In the genomic region with DNA sequence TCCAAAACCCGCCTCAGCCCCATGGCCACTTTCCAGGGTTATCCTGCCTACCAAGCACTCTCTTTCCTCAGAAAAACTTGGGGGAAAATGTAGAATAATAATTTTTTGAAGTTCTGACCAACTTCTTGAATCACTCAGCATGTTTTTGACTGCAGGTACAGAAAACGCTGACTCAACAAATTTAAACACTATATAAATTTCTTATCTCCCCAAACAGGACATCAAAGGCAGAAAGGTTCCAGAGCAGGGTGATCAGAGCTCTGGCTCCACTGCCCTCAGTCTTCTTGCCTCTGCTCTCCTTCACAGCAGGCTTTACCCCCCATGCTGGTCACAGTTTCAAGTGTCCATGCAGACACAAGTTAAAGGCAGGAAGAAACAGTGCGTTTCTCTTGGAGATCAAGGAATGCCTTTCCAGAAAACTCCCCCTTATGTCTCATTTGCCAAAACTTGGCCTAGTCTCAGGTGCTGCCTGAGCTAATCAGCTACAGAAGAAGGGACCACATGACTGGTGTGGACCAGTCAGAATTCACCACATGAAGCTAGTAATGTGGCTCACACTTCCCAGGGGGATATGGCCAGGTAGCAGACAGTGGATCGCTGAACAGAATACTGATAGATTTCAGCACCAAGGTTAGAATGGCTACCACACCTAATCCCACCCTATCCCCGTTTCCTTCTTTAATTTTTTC, we compare ENCODE assay signal across 34 cellular contexts. TPM values are rescaled to one million over a fixed set of nuclear protein-coding genes. Genes with fewer than 3 reads are reported as not detected.
DNase-seq lines count a peak whose midpoint lies in the region; ATAC-seq and TF ChIP-seq lines count a peak whose summit lies in the region.
"Had no signal": no experiment of that assay in that cellular context is flagged by ENCODE, and none has a peak within 500 bp of the region (broad histone marks: within the 10 kb centered on the region; RNA-seq: fewer than 3 reads in every experiment).

No MANE protein-coding gene starts in this region.

- TF ChIP-seq CTCF in Loucy (conservative IDR thresholded peaks at IDR 0.05; ENCODE audit: low read length) (no peak), progenitor cell of endocrine pancreas (IDR thresholded peaks at IDR 0.05; ENCODE audit: unreplicated experiment) (no peak), heart left ventricle (IDR thresholded peaks at IDR 0.05) (no peak)

- H3K27me3 ChIP-seq in Loucy (ENCODE audit: insufficient read depth, low read length, poor library complexity, severe bottlenecking) = no peaks in the 10 kb centered on the region
- no peaks in the 10 kb centered on the region for H3K27me3 ChIP-seq in iPS-20b (ENCODE audit: insufficient read depth, low read length)
- peaks cover 0 to 10% (median 0%) of the 10 kb centered on the region in 9 donors for H3K27me3 ChIP-seq in heart left ventricle
- H3K27me3 ChIP-seq: BLaER1, body of pancreas, esophagus squamous epithelium, neural progenitor cell, spleen had no signal

- no peak overlapping the region for H3K4me3 ChIP-seq in Loucy (ENCODE audit: low read length, poor library complexity, severe bottlenecking)
- H3K4me3 ChIP-seq in iPS-20b (ENCODE audit: low read length) = no peak overlapping the region
- no peak overlapping the region for H3K4me3 ChIP-seq in heart left ventricle
- H3K4me3 ChIP-seq: BLaER1, body of pancreas, esophagus squamous epithelium, GM23248, heart right ventricle, neural progenitor cell, spleen had no signal

- 72 to 79% (median 76%) methylated on average over 5 of the region's 5 CpGs for WGBS in heart left ventricle, 4 donors

- DNase-seq in ELF-1 (ENCODE audit: low read depth, low spot score) (peak; percentile 27), progenitor cell of endocrine pancreas (ENCODE audit: low spot score, unreplicated experiment) (no peak), dedifferentiated amniotic fluid mesenchymal stem cell (ENCODE audit: extremely low spot score) (no peak), heart left ventricle (no peak)
- DNase-seq in activated naive CD8-positive, alpha-beta T cell treated with anti-CD3 and anti-CD28 coated beads for 36 hours = no peak
- DNase-seq: activated CD4-positive, alpha-beta T cell treated with anti-CD3 and anti-CD28 coated beads, Interleukin-2, amount 50 U/mL, for 48 hours; activated naive CD4-positive, alpha-beta T cell; body of pancreas; DMS79 treated with DMSO at 0.1 percent for 48 hours; esophagus squamous epithelium; GM23248; heart right ventricle; immature natural killer cell; NCI-H1417; NCI-H2029 treated with DMSO at 0.1 percent for 48 hours; NCI-H2227 treated with DMSO at 0.1 percent for 48 hours; NCI-H526 treated with DMSO at 0.1 percent for 48 hours; PC-3; right cardiac atrium; spleen; stimulated activated naive CD8-positive, alpha-beta T cell treated with anti-CD3 and anti-CD28 coated beads, Interleukin-15, amount 100 ng/mL, for 72 hours had no signal

- H4K20me1 ChIP-seq in Loucy (ENCODE audit: insufficient read depth, low read length, poor library complexity, severe bottlenecking) = no peaks in the 10 kb centered on the region
- H4K20me1 ChIP-seq: BLaER1 had no signal

- peak overlapping the region; percentile 11 for H3K27ac ChIP-seq in iPS-20b (ENCODE audit: low read length)
- no peak overlapping the region for H3K27ac ChIP-seq in heart left ventricle
- H3K27ac ChIP-seq: BLaER1, body of pancreas, esophagus squamous epithelium, foreskin keratinocyte, GM23248, heart right ventricle, neural progenitor cell, parathyroid adenoma, spleen had no signal

- peak overlapping the region; percentile 73 for H2AFZ ChIP-seq in Loucy (ENCODE audit: low read length)
- H2AFZ ChIP-seq: GM23248, neural progenitor cell, parathyroid adenoma had no signal

- no peaks in the 10 kb centered on the region for H3K36me3 Mint-ChIP-seq in progenitor cell of endocrine pancreas (ENCODE audit: insufficient read depth)
- H3K36me3 Mint-ChIP-seq in activated naive CD8-positive, alpha-beta T cell treated with anti-CD3 and anti-CD28 coated beads for 36 hours = no peaks in the 10 kb centered on the region
- H3K36me3 Mint-ChIP-seq: immature natural killer cell, neural progenitor cell had no signal

- H3K4me1 ChIP-seq in Loucy (ENCODE audit: insufficient read depth, low read length, poor library complexity, severe bottlenecking) = peaks cover 24% of the 10 kb centered on the region
- peaks cover 18% of the 10 kb centered on the region for H3K4me1 ChIP-seq in iPS-20b (ENCODE audit: insufficient read depth, low read length)
- no peaks in the 10 kb centered on the region for H3K4me1 ChIP-seq in heart left ventricle
- H3K4me1 ChIP-seq: BLaER1, esophagus squamous epithelium, foreskin keratinocyte, heart right ventricle, parathyroid adenoma, spleen had no signal

- H3K27me3 Mint-ChIP-seq in progenitor cell of endocrine pancreas = no peaks in the 10 kb centered on the region
- peaks cover 12% of the 10 kb centered on the region for H3K27me3 Mint-ChIP-seq in activated naive CD8-positive, alpha-beta T cell treated with anti-CD3 and anti-CD28 coated beads for 36 hours
- H3K27me3 Mint-ChIP-seq: stimulated activated naive CD8-positive, alpha-beta T cell treated with anti-CD3 and anti-CD28 coated beads, Interleukin-15, amount 100 ng/mL, for 72 hours had no signal

- H3F3A ChIP-seq in Loucy (ENCODE audit: low read depth) = no peaks in the 10 kb centered on the region

- H3K27ac Mint-ChIP-seq in progenitor cell of endocrine pancreas = peak overlapping the region; percentile 63
- no peak overlapping the region for H3K27ac Mint-ChIP-seq in activated naive CD8-positive, alpha-beta T cell treated with anti-CD3 and anti-CD28 coated beads for 36 hours
- H3K27ac Mint-ChIP-seq: immature natural killer cell; neural progenitor cell; stimulated activated naive CD8-positive, alpha-beta T cell treated with anti-CD3 and anti-CD28 coated beads, Interleukin-15, amount 100 ng/mL, for 72 hours; T-helper 1 cell treated with Interleukin-12 subunit alpha and Interleukin-12 subunit beta and Interleukin-4 antibody, amounts not matched to agents 30 μg/mL and 1 μg/mL, for 36 hours had no signal

- TF ChIP-seq POLR2A in heart left ventricle (IDR thresholded peaks at IDR 0.05) = no peak

- H3K4me2 ChIP-seq in Loucy (ENCODE audit: low read depth, low read length, poor library complexity, severe bottlenecking) = no peak overlapping the region
- H3K4me2 ChIP-seq: BLaER1, neural progenitor cell had no signal

- H3K9ac ChIP-seq in Loucy (ENCODE audit: low read depth, low read length, poor library complexity, severe bottlenecking) (no peak overlapping the region), iPS-20b (ENCODE audit: low read depth, low read length) (no peak overlapping the region)
- H3K9ac ChIP-seq: BLaER1, GM23248, neural progenitor cell, parathyroid adenoma had no signal

- peaks cover 25% of the 10 kb centered on the region for H3K4me1 Mint-ChIP-seq in progenitor cell of endocrine pancreas (ENCODE audit: low read depth)
- peaks cover 7% of the 10 kb centered on the region for H3K4me1 Mint-ChIP-seq in activated naive CD8-positive, alpha-beta T cell treated with anti-CD3 and anti-CD28 coated beads for 36 hours
- H3K4me1 Mint-ChIP-seq: central memory CD8-positive, alpha-beta T cell; immature natural killer cell; neural progenitor cell had no signal

- intact Hi-C loops in heart left ventricle (cut with DNase I) = loop anchor here in 1 of 10 donors (10.0 kb wide), 1 partner anchor 184 kb away; no protein-coding TSS in a partner anchor

- no peak for ATAC-seq in heart left ventricle
- ATAC-seq: body of pancreas; foreskin keratinocyte; heart right ventricle; left lobe of liver; PC-3; right cardiac atrium; SK-N-SH treated with all-trans-retinoic acid at 6 μM for 48 hours; stimulated activated naive CD8-positive, alpha-beta T cell treated with anti-CD3 and anti-CD28 coated beads, Interleukin-15, amount 100 ng/mL, for 72 hours had no signal

- H3K9me2 ChIP-seq in Loucy (replicated peaks; ENCODE audit: low read depth, low read length) = no peaks in the 10 kb centered on the region

- no peaks in the 10 kb centered on the region for H3K9me3 Mint-ChIP-seq in progenitor cell of endocrine pancreas (ENCODE audit: low read depth)
- H3K9me3 Mint-ChIP-seq in activated naive CD8-positive, alpha-beta T cell treated with anti-CD3 and anti-CD28 coated beads for 36 hours = no peaks in the 10 kb centered on the region
- H3K9me3 Mint-ChIP-seq: central memory CD8-positive, alpha-beta T cell; immature natural killer cell; neural progenitor cell; stimulated activated naive CD8-positive, alpha-beta T cell treated with anti-CD3 and anti-CD28 coated beads, Interleukin-15, amount 100 ng/mL, for 72 hours; T-helper 1 cell treated with Interleukin-12 subunit alpha and Interleukin-12 subunit beta and Interleukin-4 antibody, amounts not matched to agents 30 μg/mL and 1 μg/mL, for 36 hours had no signal

- no peaks in the 10 kb centered on the region for H3K79me2 ChIP-seq in Loucy (ENCODE audit: insufficient read depth, low read length)
- H3K79me2 ChIP-seq: parathyroid adenoma had no signal

- H3K9me3 ChIP-seq in Loucy (ENCODE audit: insufficient read depth, low read depth, low read length) = no peaks in the 10 kb centered on the region
- no peaks in the 10 kb centered on the region for H3K9me3 ChIP-seq in iPS-20b (ENCODE audit: insufficient read depth, low read depth, low read length)
- H3K9me3 ChIP-seq in heart left ventricle = no peaks in the 10 kb centered on the region
- H3K9me3 ChIP-seq: BLaER1, body of pancreas, esophagus squamous epithelium, heart right ventricle, spleen had no signal

- H3K4me3 Mint-ChIP-seq in progenitor cell of endocrine pancreas (ENCODE audit: low read depth) = no peak overlapping the region
- no peak overlapping the region for H3K4me3 Mint-ChIP-seq in activated naive CD8-positive, alpha-beta T cell treated with anti-CD3 and anti-CD28 coated beads for 36 hours
- H3K4me3 Mint-ChIP-seq: central memory CD8-positive, alpha-beta T cell; immature natural killer cell; neural progenitor cell; stimulated activated naive CD8-positive, alpha-beta T cell treated with anti-CD3 and anti-CD28 coated beads, Interleukin-15, amount 100 ng/mL, for 72 hours; T-helper 1 cell treated with Interleukin-12 subunit alpha and Interleukin-12 subunit beta and Interleukin-4 antibody, amounts not matched to agents 30 μg/mL and 1 μg/mL, for 36 hours had no signal

- H3K36me3 ChIP-seq in Loucy (ENCODE audit: insufficient read depth, low read length) = no peaks in the 10 kb centered on the region
- H3K36me3 ChIP-seq in iPS-20b (ENCODE audit: insufficient read depth, low read depth, low read length) = no peaks in the 10 kb centered on the region
- H3K36me3 ChIP-seq in heart left ventricle = no peaks in the 10 kb centered on the region
- H3K36me3 ChIP-seq: BLaER1, esophagus squamous epithelium, heart right ventricle, neural progenitor cell, spleen had no signal

RNA-seq across cellular contexts. Expression of a gene that starts 24.4 kb away (rescaled TPM):
- total RNA-seq in progenitor cell of endocrine pancreas (0.34 and 0.58 TPM in 2 replicates), heart left ventricle (not detected)
- total RNA-seq in activated naive CD8-positive, alpha-beta T cell treated with anti-CD3 and anti-CD28 coated beads for 36 hours = not detected
- polyA plus RNA-seq in heart left ventricle = not detected
- total RNA-seq: body of pancreas, dermis microvascular lymphatic vessel endothelial cell, esophagus squamous epithelium, foreskin keratinocyte, GM23248, heart right ventricle, PC-3, spleen had no signal
- polyA plus RNA-seq: adipose tissue, foreskin keratinocyte, GM23248, heart right ventricle, immature natural killer cell, right cardiac atrium had no signal

RNA-seq across cellular contexts. Expression of a gene that starts 32.1 kb away (rescaled TPM):
- total RNA-seq in progenitor cell of endocrine pancreas (not detected in 2 replicates), heart left ventricle (not detected)
- not detected for total RNA-seq in activated naive CD8-positive, alpha-beta T cell treated with anti-CD3 and anti-CD28 coated beads for 36 hours
- not detected for polyA plus RNA-seq in heart left ventricle
- total RNA-seq: body of pancreas, dermis microvascular lymphatic vessel endothelial cell, esophagus squamous epithelium, foreskin keratinocyte, GM23248, heart right ventricle, PC-3, right cardiac atrium, spleen had no signal
- polyA plus RNA-seq: adipose tissue, AG04450, foreskin keratinocyte, GM23248, heart right ventricle, immature natural killer cell, right cardiac atrium, spleen had no signal
